28 cellular contexts compared by ENCODE assay signal in the genomic region with DNA sequence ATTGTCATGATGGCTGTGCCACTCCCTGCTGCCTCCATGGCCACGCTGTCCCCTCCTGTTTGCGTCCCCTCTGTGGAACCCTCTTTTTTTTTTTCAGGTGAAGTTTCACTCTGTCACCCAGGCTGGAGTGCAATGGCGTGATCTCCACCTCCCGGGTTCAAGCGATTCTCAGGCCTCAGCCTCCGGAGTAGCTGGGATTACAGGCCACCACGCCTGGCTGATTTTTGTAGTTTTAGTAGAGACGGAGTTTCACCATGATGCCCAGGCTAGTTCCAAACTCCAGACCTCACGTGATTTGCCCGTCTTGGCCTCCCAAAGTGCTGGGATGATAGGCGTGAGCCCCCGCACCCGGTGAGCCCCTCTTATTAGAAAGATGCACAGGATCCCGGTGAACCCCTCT. TPM values are rescaled to one million over a fixed set of nuclear protein-coding genes. Genes with fewer than 3 reads are reported as not detected.
"Had no signal": no experiment of that assay in that cellular context is flagged by ENCODE, and none has a peak within 500 bp of the region (broad histone marks: within the 10 kb centered on the region; RNA-seq: fewer than 3 reads in every experiment).

No MANE protein-coding gene starts in this region.

- FAIRE-seq: pancreas, TTC549 had no signal

- H3K4me3 Mint-ChIP-seq: activated naive CD8-positive, alpha-beta T cell treated with anti-CD3 and anti-CD28 coated beads for 36 hours; activated T-cell treated with anti-CD3 and anti-CD28 coated beads, Interleukin-2, amount 50 U/mL, for 24 hours; activated T-helper 17 cell treated with anti-CD3 and anti-CD28 coated beads, Interleukin-2, amount 50 U/mL, for 72 hours; natural killer cell treated with Interleukin-12 subunit alpha and Interleukin-12 subunit beta and Interleukin-15 and Interleukin-18, amount 100 ng/mL, for 72 hours had no signal

- H3K4me3 ChIP-seq: heart right ventricle, left lung, tibial artery had no signal

- H3K27me3 ChIP-seq: pancreas had no signal

- DNase-seq: activated CD4-positive, alpha-beta T cell treated with anti-CD3 and anti-CD28 coated beads for 1 hour; activated CD4-positive, alpha-beta T cell treated with anti-CD3 and anti-CD28 coated beads, Interleukin-2, amount 50 U/mL, for 4 hours; activated CD8-positive, alpha-beta memory T cell treated with anti-CD3 and anti-CD28 coated beads for 24 hours; activated CD8-positive, alpha-beta memory T cell treated with anti-CD3 and anti-CD28 coated beads, Interleukin-2, amount 50 U/mL, for 4 hours; activated naive CD8-positive, alpha-beta T cell treated with anti-CD3 and anti-CD28 coated beads for 36 hours; activated T-cell treated with anti-CD3 and anti-CD28 coated beads, Interleukin-2, amount 50 U/mL, for 24 hours; cerebellar nuclear complex; cortex of kidney; erythroblast; foreskin fibroblast; heart right ventricle; left lung; midbrain; pancreas; right cardiac atrium; stimulated activated CD4-positive, alpha-beta T cell treated with anti-CD3 and anti-CD28 coated beads, Interleukin-12 subunit alpha, Interleukin-12 subunit beta, amount 100 ng/mL, for 4 hours; stimulated activated CD4-positive, alpha-beta T cell treated with anti-CD3 and anti-CD28 coated beads, Interleukin-4, amount 100 ng/mL, for 4 hours; stimulated activated naive CD8-positive, alpha-beta T cell treated with anti-CD3 and anti-CD28 coated beads, Interleukin-15, Interleukin-2, amounts not matched to agents 100 U/mL and 50 U/mL, for 24 hours; T-helper 1 cell; tibial artery had no signal

- H3K9me3 ChIP-seq: heart right ventricle, left lung, pancreas, tibial artery had no signal

- H3K9me3 Mint-ChIP-seq: activated naive CD8-positive, alpha-beta T cell treated with anti-CD3 and anti-CD28 coated beads for 36 hours; activated T-cell treated with anti-CD3 and anti-CD28 coated beads, Interleukin-2, amount 50 U/mL, for 24 hours; activated T-helper 17 cell treated with anti-CD3 and anti-CD28 coated beads, Interleukin-2, amount 50 U/mL, for 72 hours; natural killer cell treated with Interleukin-12 subunit alpha and Interleukin-12 subunit beta and Interleukin-15 and Interleukin-18, amount 100 ng/mL, for 72 hours had no signal

- H3K36me3 ChIP-seq: heart right ventricle, left lung, pancreas, tibial artery had no signal

- ATAC-seq: activated T-helper 17 cell treated with anti-CD3 and anti-CD28 coated beads, Interleukin-2, amount 50 U/mL, for 72 hours; heart right ventricle; left lung; natural killer cell treated with Interleukin-12 subunit alpha and Interleukin-12 subunit beta and Interleukin-15 and Interleukin-18, amount 100 ng/mL, for 72 hours; right cardiac atrium; stimulated activated naive CD8-positive, alpha-beta T cell treated with anti-CD3 and anti-CD28 coated beads, Interleukin-15, Interleukin-2, amounts not matched to agents 100 U/mL and 50 U/mL, for 24 hours had no signal

- H3K27ac Mint-ChIP-seq: activated naive CD8-positive, alpha-beta T cell treated with anti-CD3 and anti-CD28 coated beads for 36 hours; activated T-cell treated with anti-CD3 and anti-CD28 coated beads, Interleukin-2, amount 50 U/mL, for 24 hours; activated T-helper 17 cell treated with anti-CD3 and anti-CD28 coated beads, Interleukin-2, amount 50 U/mL, for 72 hours; natural killer cell treated with Interleukin-12 subunit alpha and Interleukin-12 subunit beta and Interleukin-15 and Interleukin-18, amount 100 ng/mL, for 72 hours had no signal

- H3K36me3 Mint-ChIP-seq: activated naive CD8-positive, alpha-beta T cell treated with anti-CD3 and anti-CD28 coated beads for 36 hours; natural killer cell treated with Interleukin-12 subunit alpha and Interleukin-12 subunit beta and Interleukin-15 and Interleukin-18, amount 100 ng/mL, for 72 hours had no signal

- H3K27ac ChIP-seq: heart right ventricle, left lung, tibial artery had no signal

RNA-seq across cellular contexts. Expression of a gene that starts 42.5 kb away (rescaled TPM):
- total RNA-seq: activated naive CD8-positive, alpha-beta T cell treated with anti-CD3 and anti-CD28 coated beads for 36 hours; activated T-helper 17 cell treated with anti-CD3 and anti-CD28 coated beads, Interleukin-2, amount 50 U/mL, for 72 hours; fibroblast of lung; kidney epithelial cell; lung microvascular endothelial cell; natural killer cell treated with Interleukin-12 subunit alpha and Interleukin-12 subunit beta and Interleukin-15 and Interleukin-18, amount 100 ng/mL, for 72 hours; pulmonary artery endothelial cell; skeletal muscle tissue had no signal
- polyA plus RNA-seq: fibroblast of lung had no signal
